ENCODE assay signal across 15 cellular contexts in genomic region chr4:2400841-2401609, GRCh38. TPM values are rescaled to one million over a fixed set of nuclear protein-coding genes. Genes with fewer than 3 reads are reported as not detected.
DNase-seq lines count a peak whose midpoint lies in the region; ATAC-seq lines count a peak whose summit lies in the region.
"Had no signal": no experiment of that assay in that cellular context is flagged by ENCODE, and none has a peak within 500 bp of the region (broad histone marks: within the 10 kb centered on the region; RNA-seq: fewer than 3 reads in every experiment).

No MANE protein-coding gene starts in this region.

- H3K4me3 Mint-ChIP-seq in activated naive CD4-positive, alpha-beta T cell treated with anti-CD3 and anti-CD28 coated beads, Interleukin-2, amount 50 U/mL, for 24 hours, result peak overlapping the region; percentile 79
- peak overlapping the region; percentile 20 to 83 for H3K4me3 Mint-ChIP-seq in effector memory CD8-positive, alpha-beta T cell

- H2AFZ ChIP-seq in GM23248, result no peak overlapping the region

- H3K27ac Mint-ChIP-seq in activated naive CD4-positive, alpha-beta T cell treated with anti-CD3 and anti-CD28 coated beads, Interleukin-2, amount 50 U/mL, for 24 hours, result no peak overlapping the region
- peak overlapping the region; percentile 77 to 85 for H3K27ac Mint-ChIP-seq in effector memory CD8-positive, alpha-beta T cell

- no peaks in the 10 kb centered on the region for H3K9me2 ChIP-seq in GM23248 (ENCODE audit: insufficient read depth)

- H3K4me1 ChIP-seq in GM23248 (ENCODE audit: insufficient read depth), result peaks cover 13% of the 10 kb centered on the region

- no peak overlapping the region for H3K4me3 ChIP-seq in GM23248
- H3K4me3 ChIP-seq: thyroid gland had no signal

- H3K79me2 ChIP-seq in GM23248 (ENCODE audit: insufficient read depth), result no peaks in the 10 kb centered on the region

- intact Hi-C loops in Right ventricle myocardium inferior (cut with DNase I), result no loop called here

- H3K36me3 Mint-ChIP-seq in activated naive CD4-positive, alpha-beta T cell treated with anti-CD3 and anti-CD28 coated beads, Interleukin-2, amount 50 U/mL, for 24 hours, result no peaks in the 10 kb centered on the region
- H3K36me3 Mint-ChIP-seq in effector memory CD8-positive, alpha-beta T cell (ENCODE audit: insufficient read depth), result peaks cover 60% of the 10 kb centered on the region

- 74 to 87% methylated on average over 13 of the region's 15 CpGs for WGBS in GM23248 (ENCODE audit: low coverage in 1 of 2, low lambda C conversion rate in 2 of 2, missing lambda C conversion rate in 2 of 2), 2 experiments

- no peak overlapping the region for H3K9ac ChIP-seq in GM23248

- no peaks in the 10 kb centered on the region for H3K9me3 Mint-ChIP-seq in activated naive CD4-positive, alpha-beta T cell treated with anti-CD3 and anti-CD28 coated beads, Interleukin-2, amount 50 U/mL, for 24 hours
- H3K9me3 Mint-ChIP-seq in effector memory CD8-positive, alpha-beta T cell, result no peaks in the 10 kb centered on the region
- H3K9me3 Mint-ChIP-seq: neural crest cell had no signal

- no peaks in the 10 kb centered on the region for H3K27me3 Mint-ChIP-seq in activated naive CD4-positive, alpha-beta T cell treated with anti-CD3 and anti-CD28 coated beads, Interleukin-2, amount 50 U/mL, for 24 hours
- no peaks in the 10 kb centered on the region for H3K27me3 Mint-ChIP-seq in effector memory CD8-positive, alpha-beta T cell

- H4K20me1 ChIP-seq in GM23248 (ENCODE audit: insufficient read depth), result no peaks in the 10 kb centered on the region

- DNase-seq in activated naive CD4-positive, alpha-beta T cell treated with Interleukin-2 at 50 U/mL for 16 hours, result no peak
- DNase-seq in NCI-H69 (lab: John Stamatoyannopoulos, UW), result peak; percentile 11
- DNase-seq in effector memory CD8-positive, alpha-beta T cell, result no peak
- DNase-seq in substantia nigra (lab: John Stamatoyannopoulos, UW), result peak in 1 of 49 donors; percentile 68
- DNase-seq in GM23248, result no peak
- DNase-seq in Right ventricle myocardium inferior (ENCODE audit: missing footprints), result no peak
- DNase-seq: KG1, MV-4-11, NCI-H2029, SW 1271, thyroid gland had no signal

- in situ Hi-C loops in GM23248 (cut with MboI), result no loop called here

- no peaks in the 10 kb centered on the region for H3F3A ChIP-seq in GM23248 (ENCODE audit: insufficient read depth)

- no peaks in the 10 kb centered on the region for H3K9me3 ChIP-seq in GM23248 (ENCODE audit: low read depth)
- H3K9me3 ChIP-seq: gastroesophageal sphincter, thyroid gland had no signal

- peaks cover 27% of the 10 kb centered on the region for H3K4me1 Mint-ChIP-seq in activated naive CD4-positive, alpha-beta T cell treated with anti-CD3 and anti-CD28 coated beads, Interleukin-2, amount 50 U/mL, for 24 hours
- H3K4me1 Mint-ChIP-seq in effector memory CD8-positive, alpha-beta T cell (ENCODE audit: low read depth in 2 of 2), result peaks cover 44 to 58% of the 10 kb centered on the region in 2 donors

- H3K27ac ChIP-seq in substantia nigra (ENCODE audit: low read depth, low read length, poor library complexity, severe bottlenecking) (peak overlapping the region; percentile 67), GM23248 (no peak overlapping the region)
- H3K27ac ChIP-seq: gastroesophageal sphincter, thyroid gland had no signal

- H3K4me2 ChIP-seq in GM23248 (ENCODE audit: unreplicated experiment), result no peak overlapping the region

- ATAC-seq in effector memory CD8-positive, alpha-beta T cell (replicated peaks), result peak; percentile 63
- ATAC-seq in Right ventricle myocardium inferior, result no peak
- ATAC-seq in GM19324 (IDR thresholded peaks at IDR 0.05; ENCODE audit: low FRiP score, unreplicated experiment), result no peak

- H3K27me3 ChIP-seq in GM23248 (replicated peaks; ENCODE audit: insufficient read depth), result no peaks in the 10 kb centered on the region
- H3K27me3 ChIP-seq: gastroesophageal sphincter, thyroid gland had no signal

- no peaks in the 10 kb centered on the region for H3K36me3 ChIP-seq in GM23248 (ENCODE audit: low read depth)
- H3K36me3 ChIP-seq: gastroesophageal sphincter, thyroid gland had no signal

RNA-seq across cellular contexts. Expression of gene ZFYVE28, which starts 17.4 kb away (rescaled TPM):
- total RNA-seq in GM23248 (2014; rRNA removed; shearing (Covaris generic)), result 8.9 and 9.6 TPM in 2 replicates
- 4.6 and 4.8 TPM in 2 replicates for polyA plus RNA-seq in GM23248 (2016; fragmentation: Nextera tagmentation; extraction: Ambion mirVana)
- 6.5 TPM for total RNA-seq in Right ventricle myocardium inferior

RNA-seq across cellular contexts. Expression of gene CFAP99, which starts 17.7 kb away (rescaled TPM):
- total RNA-seq in GM23248 (2014; rRNA removed; shearing (Covaris generic)), result not detected in 2 replicates
- polyA plus RNA-seq in GM23248 (2016; fragmentation: Nextera tagmentation; extraction: Ambion mirVana), result not detected in 2 replicates
- total RNA-seq in Right ventricle myocardium inferior, result not detected
- total RNA-seq: gastroesophageal sphincter, neural crest cell had no signal
